Comparison of ENCODE assay signal across 1 cellular context in the genomic region with DNA sequence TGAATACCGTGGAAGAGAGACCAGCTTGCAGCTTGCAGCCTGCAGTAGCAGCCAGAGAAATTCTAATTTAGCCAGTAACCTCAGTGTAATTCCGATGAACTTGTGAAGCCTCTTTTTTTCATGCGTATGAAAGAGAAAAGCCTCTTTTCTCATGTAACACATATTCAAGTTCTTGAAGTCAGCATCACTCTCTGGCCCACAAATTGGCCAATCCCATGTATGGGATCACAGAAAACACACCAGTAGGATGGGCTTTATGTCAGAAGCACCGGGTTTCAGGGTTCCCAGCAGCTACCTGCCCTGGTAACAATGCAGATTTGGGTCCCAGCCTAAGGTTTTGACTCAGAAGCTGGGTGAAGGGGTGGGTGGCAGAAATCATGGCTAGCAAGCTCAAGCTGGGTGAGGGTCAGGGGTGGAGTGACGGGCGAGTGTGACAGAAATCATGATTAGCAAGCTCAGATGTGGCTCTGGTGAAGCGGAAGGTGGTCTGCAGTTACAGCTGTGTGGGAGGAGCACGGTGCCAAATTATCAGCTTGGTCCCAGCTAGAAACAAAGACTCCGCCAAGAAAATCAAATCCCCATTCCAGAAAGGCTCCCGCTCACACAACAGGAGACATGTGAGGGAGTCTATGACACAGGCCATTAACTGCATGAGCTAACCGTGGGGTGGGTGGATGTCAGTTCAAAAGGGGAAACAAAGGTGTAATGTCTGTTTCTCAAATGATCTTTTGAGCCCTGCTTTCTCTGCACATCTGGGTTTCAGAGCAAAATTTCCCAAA.
TF ChIP-seq lines count a peak whose summit lies in the region.

No MANE protein-coding gene starts in this region.

TF ChIP-seq in H1, 55 proteins besides CTCF, POLR2A, EP300 and RAD21:
- TF ChIP-seq GTF2F1 (IDR thresholded peaks at IDR 0.05; ENCODE audit: borderline replicate concordance, low read depth, low read length) = no peak
- no peak for TF ChIP-seq POLR2AphosphoS5 (IDR thresholded peaks at IDR 0.05; ENCODE audit: low read depth, low read length)
- TF ChIP-seq RXRA (IDR thresholded peaks at IDR 0.05; ENCODE audit: insufficient read depth, low read depth, low read length) = no peak
- no peak for TF ChIP-seq KDM4A (IDR thresholded peaks at IDR 0.05; ENCODE audit: low read depth, low read length, severe bottlenecking)
- TF ChIP-seq SUZ12 (IDR thresholded peaks at IDR 0.05; ENCODE audit: low read length) = no peak
- no peak for TF ChIP-seq POU5F1 (IDR thresholded peaks at IDR 0.05; ENCODE audit: low read depth, low read length)
- TF ChIP-seq JUND (IDR thresholded peaks at IDR 0.05; ENCODE audit: low read length) = no peak
- no peak for TF ChIP-seq EGR1 (IDR thresholded peaks at IDR 0.05; ENCODE audit: borderline replicate concordance, low read depth, low read length)
- no peak for TF ChIP-seq RFX5 (IDR thresholded peaks at IDR 0.05; ENCODE audit: borderline replicate concordance, low read depth, low read length)
- no peak for TF ChIP-seq NRF1 (IDR thresholded peaks at IDR 0.05; ENCODE audit: low read depth, low read length)
- TF ChIP-seq NANOG (IDR thresholded peaks at IDR 0.05; ENCODE audit: insufficient read depth, low read depth, low read length, poor library complexity, severe bottlenecking) = no peak
- TF ChIP-seq CBX5 (IDR thresholded peaks at IDR 0.05; ENCODE audit: low read depth, low read length) = no peak
- TF ChIP-seq, protein P1, sequence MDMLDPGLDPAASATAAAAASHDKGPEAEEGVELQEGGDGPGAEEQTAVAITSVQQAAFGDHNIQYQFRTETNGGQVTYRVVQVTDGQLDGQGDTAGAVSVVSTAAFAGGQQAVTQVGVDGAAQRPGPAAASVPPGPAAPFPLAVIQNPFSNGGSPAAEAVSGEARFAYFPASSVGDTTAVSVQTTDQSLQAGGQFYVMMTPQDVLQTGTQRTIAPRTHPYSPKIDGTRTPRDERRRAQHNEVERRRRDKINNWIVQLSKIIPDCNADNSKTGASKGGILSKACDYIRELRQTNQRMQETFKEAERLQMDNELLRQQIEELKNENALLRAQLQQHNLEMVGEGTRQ (IDR thresholded peaks at IDR 0.05; ENCODE audit: low read length) = no peak
